In genomic region chr17:76867578-76868175, GRCh38 we compare ENCODE assay signal across 8 cellular contexts. TPM values are rescaled to one million over a fixed set of nuclear protein-coding genes. Genes with fewer than 3 reads are reported as not detected.
DNase-seq lines count a peak whose midpoint lies in the region; ATAC-seq, FAIRE-seq and TF ChIP-seq lines count a peak whose summit lies in the region.

No MANE protein-coding gene starts in this region.

- no peak for TF ChIP-seq RAD21 in A549 (conservative IDR thresholded peaks at IDR 0.05 in 1 of 2, IDR thresholded peaks at IDR 0.05 in 1 of 2)

- DNase-seq in A549 (ENCODE audit: low read depth in 1 of 2, low spot score in 1 of 2) (peak in 1 of 2 experiments; percentile 54), H4 (ENCODE audit: low spot score) (peak; percentile 33), iPS-NIHi7 (ENCODE audit: extremely low spot score) (peak; percentile 69), NCI-H446 treated with DMSO at 0.1 percent for 48 hours (lab: John Stamatoyannopoulos, UW) (no peak)
- DNase-seq in activated CD8-positive, alpha-beta T cell treated with anti-CD3 and anti-CD28 coated beads, Interleukin-2, amount 10 ng/mL, durations not matched to agents 7 days and 5 days: no peak

- no peaks in the 10 kb centered on the region for H3K9me3 Mint-ChIP-seq in activated CD8-positive, alpha-beta T cell treated with anti-CD3 and anti-CD28 coated beads, Interleukin-2, amount 10 ng/mL, durations not matched to agents 7 days and 5 days (ENCODE audit: insufficient read depth)

- TF ChIP-seq POLR2A in A549 (IDR thresholded peaks at IDR 0.05; ENCODE audit: low read length): no peak

- CTCF ChIA-PET in A549 (lab: Yijun Ruan, JAX): interaction anchor here (0.5 to 10.2 kb wide), 94 partner anchors 12 to 400 kb away, joined by 3 to 776 read pairs (median 7); no protein-coding TSS in a partner anchor
- CTCF ChIA-PET in activated CD8-positive, alpha-beta T cell treated with anti-CD3 and anti-CD28 coated beads, Interleukin-2, amount 10 ng/mL, durations not matched to agents 7 days and 5 days (lab: Charles Lee): interaction anchor here (0.6 to 6.8 kb wide), 27 partner anchors 10 to 260 kb away, joined by 3 to 87 read pairs (median 4); no protein-coding TSS in a partner anchor

- no peak for TF ChIP-seq CTCF in A549 (IDR thresholded peaks at IDR 0.05)

- peaks cover 27% of the 10 kb centered on the region for H3K27me3 Mint-ChIP-seq in activated CD8-positive, alpha-beta T cell treated with anti-CD3 and anti-CD28 coated beads, Interleukin-2, amount 10 ng/mL, durations not matched to agents 7 days and 5 days (ENCODE audit: low read depth)

- FAIRE-seq in A549 (lab: Jason Lieb, UNC): no peak

- POLR2A ChIA-PET in A549 (lab: Yijun Ruan, JAX): interaction anchor here (0.7 to 3.0 kb wide), 6 partner anchors 178 to 273 kb away, joined by 3 to 17 read pairs (median 3); partner anchors contain the start of gene SEC14L1
- POLR2A ChIA-PET in activated CD8-positive, alpha-beta T cell treated with anti-CD3 and anti-CD28 coated beads, Interleukin-2, amount 10 ng/mL, durations not matched to agents 7 days and 5 days (lab: Charles Lee): interaction anchor here (0.6 to 1.4 kb wide), 2 partner anchors 189 to 607 kb away, joined by 3 to 6 read pairs; no protein-coding TSS in a partner anchor

- peaks cover 14% of the 10 kb centered on the region for H3K4me1 Mint-ChIP-seq in activated CD8-positive, alpha-beta T cell treated with anti-CD3 and anti-CD28 coated beads, Interleukin-2, amount 10 ng/mL, durations not matched to agents 7 days and 5 days (ENCODE audit: low read depth)

- peak overlapping the region; percentile 40 for H3K4me3 Mint-ChIP-seq in activated CD8-positive, alpha-beta T cell treated with anti-CD3 and anti-CD28 coated beads, Interleukin-2, amount 10 ng/mL, durations not matched to agents 7 days and 5 days

- H3K4me1 ChIP-seq in A549: peaks cover 46% of the 10 kb centered on the region

- no peaks in the 10 kb centered on the region for H3K36me3 Mint-ChIP-seq in activated CD8-positive, alpha-beta T cell treated with anti-CD3 and anti-CD28 coated beads, Interleukin-2, amount 10 ng/mL, durations not matched to agents 7 days and 5 days (ENCODE audit: low read depth)

- WGBS in A549 (ENCODE audit: missing lambda C conversion rate): 41% methylated on average over 20 of the region's 20 CpGs

- no peaks in the 10 kb centered on the region for H3K9me3 ChIP-seq in A549

- no peak for TF ChIP-seq EP300 in A549 (IDR thresholded peaks at IDR 0.05)

- peak overlapping the region; percentile 70; the same call in 2 of the 3 replicates for H3K4me3 ChIP-seq in A549

- peak overlapping the region; percentile 93 to 97 for H3K27ac ChIP-seq in A549

- no peak overlapping the region for H3K27ac Mint-ChIP-seq in activated CD8-positive, alpha-beta T cell treated with anti-CD3 and anti-CD28 coated beads, Interleukin-2, amount 10 ng/mL, durations not matched to agents 7 days and 5 days

- ATAC-seq in A549 (peak; percentile 6 to 21; a peak in 4 of 6 replicates), HG02885 (IDR thresholded peaks at IDR 0.05; ENCODE audit: poor library complexity, unreplicated experiment) (no peak), GM18519 (IDR thresholded peaks at IDR 0.05; ENCODE audit: low FRiP score, unreplicated experiment) (no peak), GM21526 (IDR thresholded peaks at IDR 0.05; ENCODE audit: low FRiP score, unreplicated experiment) (no peak)
- ATAC-seq in activated CD8-positive, alpha-beta T cell treated with anti-CD3 and anti-CD28 coated beads, Interleukin-2, amount 10 ng/mL, durations not matched to agents 7 days and 5 days: no peak

- H3K4me2 ChIP-seq in A549: peak overlapping the region; percentile 87

TF ChIP-seq in A549, 52 proteins besides CTCF, POLR2A, EP300 and RAD21:
- TF ChIP-seq, protein P1, sequence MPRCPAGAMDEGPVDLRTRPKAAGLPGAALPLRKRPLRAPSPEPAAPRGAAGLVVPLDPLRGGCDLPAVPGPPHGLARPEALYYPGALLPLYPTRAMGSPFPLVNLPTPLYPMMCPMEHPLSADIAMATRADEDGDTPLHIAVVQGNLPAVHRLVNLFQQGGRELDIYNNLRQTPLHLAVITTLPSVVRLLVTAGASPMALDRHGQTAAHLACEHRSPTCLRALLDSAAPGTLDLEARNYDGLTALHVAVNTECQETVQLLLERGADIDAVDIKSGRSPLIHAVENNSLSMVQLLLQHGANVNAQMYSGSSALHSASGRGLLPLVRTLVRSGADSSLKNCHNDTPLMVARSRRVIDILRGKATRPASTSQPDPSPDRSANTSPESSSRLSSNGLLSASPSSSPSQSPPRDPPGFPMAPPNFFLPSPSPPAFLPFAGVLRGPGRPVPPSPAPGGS (IDR thresholded peaks at IDR 0.05): no peak
- TF ChIP-seq JUNB (IDR thresholded peaks at IDR 0.05) (0 out of 2 replicates have a peak, but pooled peaks have one; percentile 3), ZSCAN20 (CRISPR knock-in tag; IDR thresholded peaks at IDR 0.05) (no peak)
TF ChIP-seq in A549: peak in this region for 1.

RNA-seq across cellular contexts. Expression of gene MGAT5B, which starts 0.5 kb away (rescaled TPM):
- polyA plus RNA-seq in A549 (2011; rRNA removed) (7.6 and 10.3 TPM in 2 replicates), A549 (2017; fragmentation: RNase III; extraction: RNeasy Plus Mini Kit Qiagen cat#74134 plus additional on column Dnase treatment) (16.2 to 22.8 TPM (median 21.7 TPM) in 3 replicates)
- 11.9 and 18.0 TPM in 2 replicates for polyA plus RNA-seq in A549 (2012; cell fraction: cytosol; rRNA removed)
- 40.3 and 50.7 TPM in 2 replicates for polyA plus RNA-seq in A549 (2012; cell fraction: nucleus; rRNA removed)
- 11.3 and 15.5 TPM in 2 replicates for polyA minus RNA-seq in A549 (2011; rRNA and poly(A)+ RNA removed)
- 5.3 and 6.8 TPM in 2 replicates for total RNA-seq in H4 (2014; rRNA removed; shearing (Covaris generic))
- under 1 TPM in 1 of 2 experiments, not detected in 1; 0.26 TPM for total RNA-seq in activated CD8-positive, alpha-beta T cell treated with anti-CD3 and anti-CD28 coated beads, Interleukin-2, amount 10 ng/mL, durations not matched to agents 7 days and 5 days

Comparison
In these comparisons a context has a peak if more than half of its experiments do, and no peak if none do; other contexts are left out.
1. ATAC-seq: peak in A549 (2 of 2); none in activated CD8-positive, alpha-beta T cell treated with anti-CD3 and anti-CD28 coated beads, Interleukin-2, amount 10 ng/mL, durations not matched to agents 7 days and 5 days (single experiment), HG02885 (single experiment), GM18519 (single experiment) and GM21526 (single experiment).
2. DNase-seq: peak in H4 (single experiment) and iPS-NIHi7 (single experiment); none in activated CD8-positive, alpha-beta T cell treated with anti-CD3 and anti-CD28 coated beads, Interleukin-2, amount 10 ng/mL, durations not matched to agents 7 days and 5 days (single experiment) and NCI-H446 treated with DMSO at 0.1 percent for 48 hours (single experiment).